8 cellular contexts compared by ENCODE assay signal in genomic region chr13:19959831-19960672, GRCh38. TPM values are rescaled to one million over a fixed set of nuclear protein-coding genes. Genes with fewer than 3 reads are reported as not detected.
DNase-seq lines count a peak whose midpoint lies in the region; ATAC-seq and TF ChIP-seq lines count a peak whose summit lies in the region.

No MANE protein-coding gene starts in this region.

- peak overlapping the region; percentile 85 for H3K4me3 ChIP-seq in HUES48 (ENCODE audit: low read depth, low read length)

- H3K9me3 Mint-ChIP-seq in endothelial cell (ENCODE audit: unreplicated experiment): no peaks in the 10 kb centered on the region

- peaks cover 6% of the 10 kb centered on the region for H3K36me3 Mint-ChIP-seq in endothelial cell (ENCODE audit: low read depth, unreplicated experiment)

- peak overlapping the region; percentile 86 for H3K27ac ChIP-seq in HUES48 (ENCODE audit: low read depth, low read length)

- peak; percentile 33 for ATAC-seq in GM21381 (IDR thresholded peaks at IDR 0.05; ENCODE audit: unreplicated experiment)

- H3K9ac ChIP-seq in HUES48 (ENCODE audit: low read depth, low read length): peak overlapping the region; percentile 91

- DNase-seq in D341Med (ENCODE audit: low spot score) (peak; percentile 85), NOMO-1 treated with dmso at 0.1 percent for 144 hours (lab: John Stamatoyannopoulos, UW; ENCODE audit: unreplicated experiment) (peak; percentile 97), endothelial cell (ENCODE audit: low spot score) (peak; percentile 76), middle frontal gyrus (ENCODE audit: extremely low spot score, low spot score) (peak; percentile 82)
- peak; percentile 56 for DNase-seq in activated CD8-positive, alpha-beta memory T cell treated with anti-CD3 and anti-CD28 coated beads, Interleukin-2, amount 50 U/mL, for 24 hours (ENCODE audit: extremely low read depth)
- peak; percentile 60 to 73 for DNase-seq in stimulated activated CD8-positive, alpha-beta memory T cell treated with anti-CD3 and anti-CD28 coated beads, Interleukin-2, amount 100 ng/mL, for 1 hour (ENCODE audit: low read depth in 2 of 2)

- peaks cover 11% of the 10 kb centered on the region for H3K27me3 Mint-ChIP-seq in endothelial cell (ENCODE audit: unreplicated experiment)

- peak overlapping the region; percentile 93 for H3K27ac Mint-ChIP-seq in endothelial cell (ENCODE audit: unreplicated experiment)

- TF ChIP-seq CTCF in endothelial cell (IDR thresholded peaks at IDR 0.05; ENCODE audit: unreplicated experiment): peak; percentile 67

- H3K4me1 ChIP-seq in HUES48 (ENCODE audit: control insufficient read depth, insufficient read depth, low read length): peaks cover 12% of the 10 kb centered on the region

- H3K36me3 ChIP-seq in HUES48 (ENCODE audit: control insufficient read depth, insufficient read depth, low read length): peaks cover 44% of the 10 kb centered on the region

- H3K4me1 Mint-ChIP-seq in endothelial cell (ENCODE audit: unreplicated experiment): peaks cover 13% of the 10 kb centered on the region

- peak overlapping the region; percentile 97 for H3K4me3 Mint-ChIP-seq in endothelial cell (ENCODE audit: unreplicated experiment)

- no peaks in the 10 kb centered on the region for H3K27me3 ChIP-seq in HUES48 (ENCODE audit: control insufficient read depth, insufficient read depth, low read length)

- H3K9me3 ChIP-seq in HUES48 (ENCODE audit: control insufficient read depth, insufficient read depth, low read length): no peaks in the 10 kb centered on the region

RNA-seq across cellular contexts. Expression of gene ZMYM2, which starts 1.5 kb away (rescaled TPM):
- 124 TPM for total RNA-seq in endothelial cell (ENCODE audit: unreplicated experiment)

Comparison
In these comparisons a context has a peak if more than half of its experiments do, and no peak if none do; other contexts are left out.
1. Peak in every context shown above with its lines: DNase-seq, ATAC-seq, H3K4me3 ChIP-seq and H3K27ac ChIP-seq.